Comparison of ENCODE assay signal across 1 cellular context in genomic region chr14:89672636-89673279, GRCh38.
A peak's percentile ranks its signal among the peaks of the same experiment; 100 is the strongest.
TF ChIP-seq lines count a peak whose summit lies in the region.

No MANE protein-coding gene starts in this region.

TF ChIP-seq in HepG2, 621 proteins besides CTCF, POLR2A, EP300 and RAD21 (continued from another document):
- no peak for TF ChIP-seq TIGD3 (CRISPR knock-in tag; IDR thresholded peaks at IDR 0.05; ENCODE audit: borderline replicate concordance)
- no peak for TF ChIP-seq PREB (CRISPR knock-in tag; IDR thresholded peaks at IDR 0.05)
- no peak for TF ChIP-seq ZNF772 (CRISPR knock-in tag; IDR thresholded peaks at IDR 0.05)
- TF ChIP-seq RARA (CRISPR knock-in tag; IDR thresholded peaks at IDR 0.05) = peak; percentile 12; the same call in 1 of the 2 replicates
- no peak for TF ChIP-seq CREBL2 (CRISPR knock-in tag; IDR thresholded peaks at IDR 0.05; ENCODE audit: borderline replicate concordance)
- TF ChIP-seq PATZ1 (CRISPR knock-in tag; IDR thresholded peaks at IDR 0.05) = no peak
- TF ChIP-seq ZGPAT (CRISPR knock-in tag; IDR thresholded peaks at IDR 0.05) = peak; percentile 27; the same call in 1 of the 2 replicates
- TF ChIP-seq IRX3 (CRISPR knock-in tag; IDR thresholded peaks at IDR 0.05; ENCODE audit: borderline replicate concordance, low read depth) = no peak
- no peak for TF ChIP-seq ZNF318 (CRISPR knock-in tag; IDR thresholded peaks at IDR 0.05)
- 0 out of 2 replicates have a peak, but pooled peaks have one; percentile 22 for TF ChIP-seq PITX1 (CRISPR knock-in tag; IDR thresholded peaks at IDR 0.05)
- TF ChIP-seq SP5 (CRISPR knock-in tag; IDR thresholded peaks at IDR 0.05; ENCODE audit: borderline replicate concordance, low read depth) = no peak
- TF ChIP-seq HMG20A (CRISPR knock-in tag; IDR thresholded peaks at IDR 0.05; ENCODE audit: borderline replicate concordance) = peak; percentile 46; the same call in 1 of the 2 replicates
- TF ChIP-seq NONO (IDR thresholded peaks at IDR 0.05) = no peak
- TF ChIP-seq NONO (CRISPR knock-in tag; conservative IDR thresholded peaks at IDR 0.05) = no peak
- no peak for TF ChIP-seq ARNT (IDR thresholded peaks at IDR 0.05)
- TF ChIP-seq TBX3 (IDR thresholded peaks at IDR 0.05; ENCODE audit: borderline replicate concordance) = peak; percentile 29; the same call in 1 of the 2 replicates
- no peak for TF ChIP-seq HMGA1 (CRISPR knock-in tag; conservative IDR thresholded peaks at IDR 0.05)
- TF ChIP-seq TRIM24 (CRISPR knock-in tag; IDR thresholded peaks at IDR 0.05) = no peak
- no peak for TF ChIP-seq AGO2 (optimal IDR thresholded peaks at IDR 0.05; ENCODE audit: low read depth, low read length)
- TF ChIP-seq SCMH1 (CRISPR knock-in tag; IDR thresholded peaks at IDR 0.05; ENCODE audit: borderline replicate concordance) = no peak
- TF ChIP-seq ZNF136 (CRISPR knock-in tag; IDR thresholded peaks at IDR 0.05; ENCODE audit: low read depth) = no peak
- TF ChIP-seq ZNF605 (CRISPR knock-in tag; IDR thresholded peaks at IDR 0.05) = 0 out of 2 replicates have a peak, but pooled peaks have one; percentile 18
- no peak for TF ChIP-seq MEIS2 (CRISPR knock-in tag; IDR thresholded peaks at IDR 0.05)
- TF ChIP-seq ZNF550 (CRISPR knock-in tag; IDR thresholded peaks at IDR 0.05; ENCODE audit: borderline replicate concordance) = no peak
- no peak for TF ChIP-seq ZZZ3 (CRISPR knock-in tag; IDR thresholded peaks at IDR 0.05; ENCODE audit: borderline replicate concordance)
- TF ChIP-seq ZBTB20 (CRISPR knock-in tag; IDR thresholded peaks at IDR 0.05; ENCODE audit: borderline replicate concordance, low read depth) = 0 out of 2 replicates have a peak, but pooled peaks have one; percentile 32
- peak; percentile 18; the same call in 1 of the 2 replicates for TF ChIP-seq TCF7 (IDR thresholded peaks at IDR 0.05; ENCODE audit: low read depth)
- no peak for TF ChIP-seq ZBTB14 (CRISPR knock-in tag; IDR thresholded peaks at IDR 0.05)
TF ChIP-seq in HepG2: peak in this region for 15.
